Comparison of ENCODE assay signal across 24 cellular contexts in genomic region chr4:6933691-6934430, GRCh38. TPM values are rescaled to one million over a fixed set of nuclear protein-coding genes. Genes with fewer than 3 reads are reported as not detected.
DNase-seq lines count a peak whose midpoint lies in the region; ATAC-seq and TF ChIP-seq lines count a peak whose summit lies in the region.
"Had no signal": no experiment of that assay in that cellular context is flagged by ENCODE, and none has a peak within 500 bp of the region (broad histone marks: within the 10 kb centered on the region; RNA-seq: fewer than 3 reads in every experiment).

No MANE protein-coding gene starts in this region.

- no peak for TF ChIP-seq CTCF in endothelial cell (IDR thresholded peaks at IDR 0.05; ENCODE audit: unreplicated experiment)
- TF ChIP-seq CTCF in progenitor cell of endocrine pancreas (IDR thresholded peaks at IDR 0.05; ENCODE audit: unreplicated experiment): no peak
- TF ChIP-seq CTCF in nephron progenitor cell (IDR thresholded peaks at IDR 0.05): no peak

- no peak for ATAC-seq in T-helper 17 cell
- no peak for ATAC-seq in GM18520 (IDR thresholded peaks at IDR 0.05; ENCODE audit: unreplicated experiment)
- ATAC-seq in GM21390 (IDR thresholded peaks at IDR 0.05; ENCODE audit: unreplicated experiment): no peak
- ATAC-seq: activated T-cell treated with anti-CD3 and anti-CD28 coated beads, Interleukin-2, amount 50 U/mL, for 72 hours; heart left ventricle; SK-N-SH treated with all-trans-retinoic acid at 6 μM for 48 hours had no signal

- H3K4me1 Mint-ChIP-seq in activated naive CD4-positive, alpha-beta T cell treated with anti-CD3 and anti-CD28 coated beads, Interleukin-2, amount 50 U/mL, for 24 hours: peaks cover 70% of the 10 kb centered on the region
- peaks cover 46% of the 10 kb centered on the region for H3K4me1 Mint-ChIP-seq in activated naive CD4-positive, alpha-beta T cell treated with anti-CD3 and anti-CD28 coated beads for 36 hours (ENCODE audit: low read depth)
- H3K4me1 Mint-ChIP-seq in T-helper 17 cell (peaks cover 49% of the 10 kb centered on the region), endothelial cell (ENCODE audit: unreplicated experiment) (peaks cover 41% of the 10 kb centered on the region), progenitor cell of endocrine pancreas (ENCODE audit: low read depth) (peaks cover 23% of the 10 kb centered on the region), nephron progenitor cell (peaks cover 45% of the 10 kb centered on the region)

- DNase-seq in activated naive CD4-positive, alpha-beta T cell treated with anti-CD3 and anti-CD28 coated beads for 36 hours: no peak
- DNase-seq in T-helper 17 cell (no peak), endothelial cell (ENCODE audit: low spot score) (no peak), progenitor cell of endocrine pancreas (ENCODE audit: low spot score, unreplicated experiment) (no peak), nephron progenitor cell (no peak)
- DNase-seq: activated B cell treated with CpG ODN at 0.5 μM for 24 hours; activated T-cell treated with anti-CD3 and anti-CD28 coated beads, Interleukin-2, amount 50 U/mL, for 72 hours; BE2C; DMS 273 treated with DMSO at 0.1 percent for 48 hours; heart left ventricle; left colon; MG63; NCI-H2029 treated with DMSO at 0.1 percent for 48 hours; NCI-H2227 treated with DMSO at 0.1 percent for 48 hours; NCI-H774; ovary; RPMI8226; T-helper 9 cell; testis had no signal

- H3K36me3 Mint-ChIP-seq in activated naive CD4-positive, alpha-beta T cell treated with anti-CD3 and anti-CD28 coated beads, Interleukin-2, amount 50 U/mL, for 24 hours: peaks cover 18% of the 10 kb centered on the region
- peaks cover 35% of the 10 kb centered on the region for H3K36me3 Mint-ChIP-seq in activated naive CD4-positive, alpha-beta T cell treated with anti-CD3 and anti-CD28 coated beads for 36 hours (ENCODE audit: low read depth)
- peaks cover 19% of the 10 kb centered on the region for H3K36me3 Mint-ChIP-seq in T-helper 17 cell (ENCODE audit: low read depth)
- H3K36me3 Mint-ChIP-seq in endothelial cell (ENCODE audit: low read depth, unreplicated experiment): peaks cover 28% of the 10 kb centered on the region
- H3K36me3 Mint-ChIP-seq in progenitor cell of endocrine pancreas (ENCODE audit: insufficient read depth): peaks cover 18% of the 10 kb centered on the region
- H3K36me3 Mint-ChIP-seq in nephron progenitor cell (ENCODE audit: low read depth): peaks cover 40% of the 10 kb centered on the region

- peak overlapping the region; percentile 70 for H3K27ac Mint-ChIP-seq in activated naive CD4-positive, alpha-beta T cell treated with anti-CD3 and anti-CD28 coated beads, Interleukin-2, amount 50 U/mL, for 24 hours
- H3K27ac Mint-ChIP-seq in activated naive CD4-positive, alpha-beta T cell treated with anti-CD3 and anti-CD28 coated beads for 36 hours: no peak overlapping the region
- H3K27ac Mint-ChIP-seq in T-helper 17 cell (peak overlapping the region; percentile 83), endothelial cell (ENCODE audit: unreplicated experiment) (peak overlapping the region; percentile 39), progenitor cell of endocrine pancreas (peak overlapping the region; percentile 46), nephron progenitor cell (no peak overlapping the region)
- H3K27ac Mint-ChIP-seq: activated B cell treated with CpG ODN at 0.5 μM for 24 hours; activated T-cell treated with anti-CD3 and anti-CD28 coated beads, Interleukin-2, amount 50 U/mL, for 72 hours; memory B cell had no signal

- intact Hi-C loops in activated naive CD4-positive, alpha-beta T cell treated with anti-CD3 and anti-CD28 coated beads for 36 hours (cut with micrococcal nuclease): no loop called here

- H3K9me3 ChIP-seq in T-helper 17 cell (ENCODE audit: control insufficient read depth, low read length, poor library complexity, severe bottlenecking): no peaks in the 10 kb centered on the region
- H3K9me3 ChIP-seq: BE2C, heart left ventricle, MG63, ovary, testis had no signal

- H3K4me3 Mint-ChIP-seq in activated naive CD4-positive, alpha-beta T cell treated with anti-CD3 and anti-CD28 coated beads, Interleukin-2, amount 50 U/mL, for 24 hours: no peak overlapping the region
- no peak overlapping the region for H3K4me3 Mint-ChIP-seq in activated naive CD4-positive, alpha-beta T cell treated with anti-CD3 and anti-CD28 coated beads for 36 hours
- H3K4me3 Mint-ChIP-seq in T-helper 17 cell: no peak overlapping the region
- H3K4me3 Mint-ChIP-seq in endothelial cell (ENCODE audit: unreplicated experiment): no peak overlapping the region
- H3K4me3 Mint-ChIP-seq in progenitor cell of endocrine pancreas (ENCODE audit: low read depth): no peak overlapping the region
- no peak overlapping the region for H3K4me3 Mint-ChIP-seq in nephron progenitor cell
- H3K4me3 Mint-ChIP-seq: activated B cell treated with CpG ODN at 0.5 μM for 24 hours; activated T-cell treated with anti-CD3 and anti-CD28 coated beads, Interleukin-2, amount 50 U/mL, for 72 hours; memory B cell had no signal

- CTCF ChIA-PET in activated naive CD4-positive, alpha-beta T cell treated with anti-CD3 and anti-CD28 coated beads for 36 hours (lab: Charles Lee): interaction anchor here (0.6 to 0.8 kb wide), 2 partner anchors 22 to 61 kb away, joined by 3 read pairs; no protein-coding TSS in a partner anchor

- H3K27me3 Mint-ChIP-seq in activated naive CD4-positive, alpha-beta T cell treated with anti-CD3 and anti-CD28 coated beads, Interleukin-2, amount 50 U/mL, for 24 hours: no peaks in the 10 kb centered on the region
- H3K27me3 Mint-ChIP-seq in activated naive CD4-positive, alpha-beta T cell treated with anti-CD3 and anti-CD28 coated beads for 36 hours (ENCODE audit: low read depth): no peaks in the 10 kb centered on the region
- H3K27me3 Mint-ChIP-seq in T-helper 17 cell (no peaks in the 10 kb centered on the region), endothelial cell (ENCODE audit: unreplicated experiment) (peaks cover 8% of the 10 kb centered on the region), progenitor cell of endocrine pancreas (no peaks in the 10 kb centered on the region), nephron progenitor cell (ENCODE audit: low read depth, poor library complexity) (peaks cover 6% of the 10 kb centered on the region)
- H3K27me3 Mint-ChIP-seq: activated B cell treated with CpG ODN at 0.5 μM for 24 hours, memory B cell had no signal

- H3K9me3 Mint-ChIP-seq in activated naive CD4-positive, alpha-beta T cell treated with anti-CD3 and anti-CD28 coated beads, Interleukin-2, amount 50 U/mL, for 24 hours: no peaks in the 10 kb centered on the region
- no peaks in the 10 kb centered on the region for H3K9me3 Mint-ChIP-seq in activated naive CD4-positive, alpha-beta T cell treated with anti-CD3 and anti-CD28 coated beads for 36 hours
- H3K9me3 Mint-ChIP-seq in endothelial cell (ENCODE audit: unreplicated experiment) (no peaks in the 10 kb centered on the region), progenitor cell of endocrine pancreas (ENCODE audit: low read depth) (no peaks in the 10 kb centered on the region), nephron progenitor cell (peaks cover 26% of the 10 kb centered on the region)
- H3K9me3 Mint-ChIP-seq: activated T-cell treated with anti-CD3 and anti-CD28 coated beads, Interleukin-2, amount 50 U/mL, for 72 hours had no signal

RNA-seq across cellular contexts. Expression of gene TBC1D14, which starts 24.2 kb away (rescaled TPM):
- 10 to 100 TPM; 23.6 to 24.6 TPM for total RNA-seq in activated naive CD4-positive, alpha-beta T cell treated with anti-CD3 and anti-CD28 coated beads for 36 hours
- total RNA-seq in T-helper 17 cell: 10 to 100 TPM; 49.1 to 55.2 TPM
- total RNA-seq in endothelial cell (ENCODE audit: unreplicated experiment): 33.0 TPM
- total RNA-seq in progenitor cell of endocrine pancreas: 60.8 and 61.8 TPM in 2 replicates

Comparison
In these comparisons a context has a peak if more than half of its experiments do, and no peak if none do; other contexts are left out.
1. H3K27ac Mint-ChIP-seq: peak in activated naive CD4-positive, alpha-beta T cell treated with anti-CD3 and anti-CD28 coated beads, Interleukin-2, amount 50 U/mL, for 24 hours (single experiment), T-helper 17 cell (single experiment), endothelial cell (single experiment) and progenitor cell of endocrine pancreas (single experiment); none in activated naive CD4-positive, alpha-beta T cell treated with anti-CD3 and anti-CD28 coated beads for 36 hours (single experiment) and nephron progenitor cell (single experiment).